ENCODE assay signal across 8 cellular contexts in genomic region chr10:68333905-68334431, GRCh38. TPM values are rescaled to one million over a fixed set of nuclear protein-coding genes. Genes with fewer than 3 reads are reported as not detected.
DNase-seq lines count a peak whose midpoint lies in the region; ATAC-seq and TF ChIP-seq lines count a peak whose summit lies in the region.

No MANE protein-coding gene starts in this region.

- intact Hi-C loops in body of pancreas (cut with DNase I) = no loop called here

- DNase-seq in stimulated activated naive CD8-positive, alpha-beta T cell treated with anti-CD3 and anti-CD28 coated beads, Interleukin-15, Interleukin-2, amounts not matched to agents 100 U/mL and 50 U/mL, for 24 hours = no peak
- DNase-seq in body of pancreas (no peak), cerebellar nuclear complex (lab: John Stamatoyannopoulos, UW) (no peak), CD1c-positive myeloid dendritic cell (ENCODE audit: extremely low spot score) (no peak), NCI-H345 treated with DMSO at 0.1 percent for 48 hours (lab: John Stamatoyannopoulos, UW; ENCODE audit: unreplicated experiment) (no peak)
- no peak for DNase-seq in stimulated activated CD4-positive, alpha-beta T cell treated with anti-CD3 and anti-CD28 coated beads, Interleukin-12 subunit alpha, Interleukin-12 subunit beta, amount 100 ng/mL, for 4 hours

- peak overlapping the region; percentile 3 to 55 for H3K4me3 ChIP-seq in body of pancreas
- H3K4me3 ChIP-seq in mucosa of rectum (ENCODE audit: low read length in 2 of 2) = peak overlapping the region; percentile 92

- no peak for TF ChIP-seq CTCF in body of pancreas (IDR thresholded peaks at IDR 0.05)

- H3K36me3 ChIP-seq in body of pancreas (replicated peaks in 1 of 2; ENCODE audit: insufficient read depth in 1 of 2, low read depth in 2 of 2) = peaks cover 0 to 4% of the 10 kb centered on the region in 2 donors
- peaks cover 10 to 13% of the 10 kb centered on the region in 2 donors for H3K36me3 ChIP-seq in mucosa of rectum (ENCODE audit: control insufficient read depth in 2 of 2, insufficient read depth in 2 of 2, low read length in 2 of 2)

- no peak for TF ChIP-seq POLR2A in body of pancreas (IDR thresholded peaks at IDR 0.05)

- no peaks in the 10 kb centered on the region for H3K27me3 Mint-ChIP-seq in stimulated activated naive CD8-positive, alpha-beta T cell treated with anti-CD3 and anti-CD28 coated beads, Interleukin-15, Interleukin-2, amounts not matched to agents 100 ng/mL and 50 ng/mL, for 24 hours

- H3K4me3 Mint-ChIP-seq in stimulated activated naive CD8-positive, alpha-beta T cell treated with anti-CD3 and anti-CD28 coated beads, Interleukin-15, Interleukin-2, amounts not matched to agents 100 ng/mL and 50 ng/mL, for 24 hours = peak overlapping the region; percentile 98

- no peak for ATAC-seq in stimulated activated naive CD8-positive, alpha-beta T cell treated with anti-CD3 and anti-CD28 coated beads, Interleukin-15, Interleukin-2, amounts not matched to agents 100 U/mL and 50 U/mL, for 24 hours
- ATAC-seq in body of pancreas = no peak

- H3K9ac ChIP-seq in mucosa of rectum (ENCODE audit: low read depth in 1 of 2, low read length in 2 of 2) = peak overlapping the region; percentile 2 to 94

- H3K4me1 ChIP-seq in body of pancreas (peaks cover 48% of the 10 kb centered on the region), mucosa of rectum (ENCODE audit: control insufficient read depth in 2 of 2, insufficient read depth in 2 of 2, low read length in 2 of 2) (peaks cover 20 to 42% of the 10 kb centered on the region in 2 donors)

- H3K4me1 Mint-ChIP-seq in stimulated activated naive CD8-positive, alpha-beta T cell treated with anti-CD3 and anti-CD28 coated beads, Interleukin-15, Interleukin-2, amounts not matched to agents 100 ng/mL and 50 ng/mL, for 24 hours (ENCODE audit: low read depth) = peaks cover 62% of the 10 kb centered on the region

- peaks cover 62% of the 10 kb centered on the region for H3K36me3 Mint-ChIP-seq in stimulated activated naive CD8-positive, alpha-beta T cell treated with anti-CD3 and anti-CD28 coated beads, Interleukin-15, Interleukin-2, amounts not matched to agents 100 ng/mL and 50 ng/mL, for 24 hours (ENCODE audit: low read depth)

- 4 to 5% methylated on average over 3 of the region's 3 CpGs for WGBS in body of pancreas, 2 donors

- H3K27ac ChIP-seq in body of pancreas (peak overlapping the region in 1 of 4 donors; percentile 93), mucosa of rectum (ENCODE audit: low read depth in 2 of 2, low read length in 2 of 2) (no peak overlapping the region)

- H3K9me3 ChIP-seq in body of pancreas (no peaks in the 10 kb centered on the region), mucosa of rectum (ENCODE audit: control insufficient read depth in 2 of 2, low read length in 2 of 2) (no peaks in the 10 kb centered on the region)

- H3K27ac Mint-ChIP-seq in stimulated activated naive CD8-positive, alpha-beta T cell treated with anti-CD3 and anti-CD28 coated beads, Interleukin-15, Interleukin-2, amounts not matched to agents 100 ng/mL and 50 ng/mL, for 24 hours = peak overlapping the region; percentile 57

- no peaks in the 10 kb centered on the region for H3K27me3 ChIP-seq in body of pancreas
- no peaks in the 10 kb centered on the region for H3K27me3 ChIP-seq in mucosa of rectum (ENCODE audit: control insufficient read depth in 2 of 2, insufficient read depth in 2 of 2, low read length in 2 of 2)

- H3K9me3 Mint-ChIP-seq in stimulated activated naive CD8-positive, alpha-beta T cell treated with anti-CD3 and anti-CD28 coated beads, Interleukin-15, Interleukin-2, amounts not matched to agents 100 ng/mL and 50 ng/mL, for 24 hours = no peaks in the 10 kb centered on the region

RNA-seq across cellular contexts. Expression of gene PBLD, which starts 1.2 kb away (rescaled TPM):
- 10 to 100 TPM; 32.2 to 41.2 TPM for total RNA-seq in body of pancreas

RNA-seq across cellular contexts. Expression of gene HNRNPH3, which starts 2.1 kb away (rescaled TPM):
- 10 to 100 TPM; 24.1 to 27.7 TPM for total RNA-seq in body of pancreas
